ENCODE assay signal across 17 cellular contexts in genomic region chr1:975365-975764, GRCh38. TPM values are rescaled to one million over a fixed set of nuclear protein-coding genes. Genes with fewer than 3 reads are reported as not detected.
DNase-seq lines count a peak whose midpoint lies in the region; ATAC-seq and TF ChIP-seq lines count a peak whose summit lies in the region.
"Had no signal": no experiment of that assay in that cellular context is flagged by ENCODE, and none has a peak within 500 bp of the region (broad histone marks: within the 10 kb centered on the region; RNA-seq: fewer than 3 reads in every experiment).

No MANE protein-coding gene starts in this region.

- H3K4me1 ChIP-seq in left ventricle myocardium inferior, result peaks cover 26% of the 10 kb centered on the region
- peaks cover 0 to 34% of the 10 kb centered on the region in 2 donors for H3K4me1 ChIP-seq in right atrium auricular region
- 0 out of 2 replicates have a peak, but pooled peaks cover 4% of the 10 kb centered on the region for H3K4me1 ChIP-seq in Panc1 (ENCODE audit: control insufficient read depth, insufficient read depth, low read length)

- DNase-seq in left ventricle myocardium inferior, result no peak
- no peak for DNase-seq in right atrium auricular region (ENCODE audit: low spot score)
- DNase-seq in Panc1 (ENCODE audit: low read depth, low spot score), result no peak
- no peak for DNase-seq in glutamatergic neuron
- DNase-seq in hepatic stellate cell (ENCODE audit: low spot score), result no peak
- no peak for DNase-seq in activated CD8-positive, alpha-beta memory T cell treated with anti-CD3 and anti-CD28 coated beads, Interleukin-2, amount 50 U/mL, for 4 hours
- DNase-seq in iPS-NIHi11 (ENCODE audit: low spot score), result no peak
- DNase-seq: NCI-H187 treated with DMSO at 0.1 percent for 48 hours had no signal

- H3K27ac ChIP-seq in left ventricle myocardium inferior (replicated peaks) (peak overlapping the region; percentile 76), right atrium auricular region (peak overlapping the region in 1 of 2 donors; percentile 52), Panc1 (ENCODE audit: low read length) (no peak overlapping the region)
- H3K27ac ChIP-seq: colonic mucosa, left lung, upper lobe of right lung had no signal

- H3K36me3 Mint-ChIP-seq in glutamatergic neuron (ENCODE audit: unreplicated experiment), result no peaks in the 10 kb centered on the region

- H3K4me1 Mint-ChIP-seq in glutamatergic neuron (ENCODE audit: low read depth, unreplicated experiment), result no peaks in the 10 kb centered on the region
- H3K4me1 Mint-ChIP-seq: endodermal cell had no signal

- intact Hi-C loops in left ventricle myocardium inferior (cut with micrococcal nuclease) (no loop called here), Panc1 (cut with micrococcal nuclease; ENCODE audit: unreplicated experiment) (no loop called here)

- CTCF ChIA-PET in Panc1 (lab: Charles Lee), result interaction anchor here (0.5 to 1.4 kb wide), 2 partner anchors 70 to 94 kb away, joined by 3 to 7 read pairs; no protein-coding TSS in a partner anchor

- H3K4me3 ChIP-seq in left ventricle myocardium inferior, result no peak overlapping the region
- H3K4me3 ChIP-seq in right atrium auricular region, result no peak overlapping the region
- H3K4me3 ChIP-seq in Panc1 (ENCODE audit: low read depth in 2 of 2, low read length in 2 of 2), result peak overlapping the region in 1 of 2 experiments; percentile 61; a peak in 3 of 4 replicates
- H3K4me3 ChIP-seq: body of pancreas, GM12878, left lung had no signal

- in situ Hi-C loops in Panc1 (cut with HindIII; ENCODE audit: low pct_unique_long_range_greater_than_20kb, low sequenced_read_pairs), result no loop called here

- POLR2A ChIA-PET in Panc1 (lab: Charles Lee), result no interaction called here

- peaks cover 3% of the 10 kb centered on the region for H3K9me3 Mint-ChIP-seq in glutamatergic neuron (ENCODE audit: unreplicated experiment)

- H3K27me3 Mint-ChIP-seq in glutamatergic neuron (ENCODE audit: unreplicated experiment), result peaks cover 11% of the 10 kb centered on the region

- no peak for ATAC-seq in Panc1
- no peak for ATAC-seq in GM18858 (IDR thresholded peaks at IDR 0.05; ENCODE audit: unreplicated experiment)

- TF ChIP-seq CTCF in left ventricle myocardium inferior (IDR thresholded peaks at IDR 0.05; ENCODE audit: borderline replicate concordance), result no peak
- TF ChIP-seq CTCF in right atrium auricular region (IDR thresholded peaks at IDR 0.05), result no peak
- no peak for TF ChIP-seq CTCF in Panc1 (IDR thresholded peaks at IDR 0.05)
- TF ChIP-seq CTCF in glutamatergic neuron (IDR thresholded peaks at IDR 0.05; ENCODE audit: partially characterized antibody, unreplicated experiment), result no peak

- H3K4me3 Mint-ChIP-seq in glutamatergic neuron (ENCODE audit: unreplicated experiment), result peak overlapping the region; percentile 19
- H3K4me3 Mint-ChIP-seq: activated CD4-positive, alpha-beta T cell treated with anti-CD3 and anti-CD28 coated beads for 36 hours; endodermal cell; neural crest cell had no signal

- H3K27me3 ChIP-seq in left ventricle myocardium inferior (ENCODE audit: low read depth), result peaks cover 65% of the 10 kb centered on the region
- H3K27me3 ChIP-seq in right atrium auricular region, result peaks cover 4 to 10% of the 10 kb centered on the region in 2 donors
- no peaks in the 10 kb centered on the region for H3K27me3 ChIP-seq in Panc1 (ENCODE audit: control insufficient read depth, insufficient read depth, low read length)

- no peak overlapping the region for H3K27ac Mint-ChIP-seq in glutamatergic neuron (ENCODE audit: unreplicated experiment)
- H3K27ac Mint-ChIP-seq: activated CD4-positive, alpha-beta T cell treated with anti-CD3 and anti-CD28 coated beads for 36 hours; endodermal cell had no signal

- no peaks in the 10 kb centered on the region for H3K9me3 ChIP-seq in left ventricle myocardium inferior (replicated peaks)
- H3K9me3 ChIP-seq in right atrium auricular region, result no peaks in the 10 kb centered on the region
- H3K9me3 ChIP-seq in Panc1 (ENCODE audit: control insufficient read depth, insufficient read depth, low read depth, low read length), result no peaks in the 10 kb centered on the region
- H3K9me3 ChIP-seq: body of pancreas, colonic mucosa, left lung, upper lobe of right lung had no signal

- BruUV-seq in Panc1 (replicated peaks; lab: Mats Ljungman, UMichigan), result TSS peak; percentile 80

- H3K36me3 ChIP-seq in left ventricle myocardium inferior (peaks cover 17% of the 10 kb centered on the region), right atrium auricular region (peaks cover 15% of the 10 kb centered on the region), Panc1 (ENCODE audit: control insufficient read depth, insufficient read depth, low read length) (no peaks in the 10 kb centered on the region)
- H3K36me3 ChIP-seq: colonic mucosa, left lung, upper lobe of right lung had no signal

RNA-seq across cellular contexts. Expression of gene PERM1, which starts 6.5 kb away (rescaled TPM):
- total RNA-seq in left ventricle myocardium inferior (160 TPM), right atrium auricular region (10 to 100 TPM; 22.0 to 61.8 TPM), Panc1 (2021; ENCODE audit: unreplicated experiment) (1.5 TPM), glutamatergic neuron (ENCODE audit: unreplicated experiment) (0.32 TPM)
- 4.7 TPM for polyA plus RNA-seq in Panc1 (2012; ENCODE audit: insufficient read length)
- total RNA-seq: activated CD4-positive, alpha-beta T cell treated with anti-CD3 and anti-CD28 coated beads for 36 hours; body of pancreas; colonic mucosa; endodermal cell; GM12878; left lung; neural crest cell had no signal
- polyA plus RNA-seq: GM12878 had no signal

RNA-seq across cellular contexts. Expression of gene PLEKHN1, which starts 9.1 kb away (rescaled TPM):
- not detected for total RNA-seq in left ventricle myocardium inferior
- total RNA-seq in right atrium auricular region, result under 1 TPM in 1 of 2 donors, not detected in 1; 0.59 TPM
- total RNA-seq in Panc1 (2021; ENCODE audit: unreplicated experiment), result 9.8 TPM
- polyA plus RNA-seq in Panc1 (2012; ENCODE audit: insufficient read length), result 12.0 TPM
- 0.29 TPM for total RNA-seq in glutamatergic neuron (ENCODE audit: unreplicated experiment)
- total RNA-seq: body of pancreas, neural crest cell had no signal

RNA-seq across cellular contexts. Expression of gene KLHL17, which starts 15.0 kb away (rescaled TPM):
- total RNA-seq in left ventricle myocardium inferior (6.4 TPM), right atrium auricular region (1 to 10 TPM; 2.4 to 2.9 TPM), Panc1 (2021; ENCODE audit: unreplicated experiment) (58.8 TPM), glutamatergic neuron (ENCODE audit: unreplicated experiment) (103 TPM)
- 82.0 TPM for polyA plus RNA-seq in Panc1 (2012; ENCODE audit: insufficient read length)

RNA-seq across cellular contexts. Expression of gene NOC2L, which starts 16.3 kb away (rescaled TPM):
- 40.8 TPM for total RNA-seq in left ventricle myocardium inferior
- 10 to 100 TPM; 29.5 to 38.8 TPM for total RNA-seq in right atrium auricular region
- 193 TPM for total RNA-seq in Panc1 (2021; ENCODE audit: unreplicated experiment)
- polyA plus RNA-seq in Panc1 (2012; ENCODE audit: insufficient read length), result 179 TPM
- 90.3 TPM for total RNA-seq in glutamatergic neuron (ENCODE audit: unreplicated experiment)

RNA-seq across cellular contexts. Expression of gene HES4, which starts 24.5 kb away (rescaled TPM):
- total RNA-seq in left ventricle myocardium inferior (34.0 TPM), right atrium auricular region (10 to 100 TPM; 31.8 to 68.4 TPM), Panc1 (2021; ENCODE audit: unreplicated experiment) (74.2 TPM), glutamatergic neuron (ENCODE audit: unreplicated experiment) (218 TPM)
- 67.0 TPM for polyA plus RNA-seq in Panc1 (2012; ENCODE audit: insufficient read length)
